14 cellular contexts compared by ENCODE assay signal in genomic region chr17:44397479-44398440, GRCh38. TPM values are rescaled to one million over a fixed set of nuclear protein-coding genes. Genes with fewer than 3 reads are reported as not detected.
"Had no signal": no experiment of that assay in that cellular context is flagged by ENCODE, and none has a peak within 500 bp of the region (broad histone marks: within the 10 kb centered on the region; RNA-seq: fewer than 3 reads in every experiment).

No MANE protein-coding gene starts in this region.

- H3K27me3 Mint-ChIP-seq: activated B cell treated with CpG ODN at 0.5 μM for 24 hours; activated CD4-positive, alpha-beta T cell treated with anti-CD3 and anti-CD28 coated beads, Interleukin-2, amount 10 ng/mL, durations not matched to agents 24 days and 14 days; activated naive CD8-positive, alpha-beta T cell treated with anti-CD3 and anti-CD28 coated beads, Interleukin-2, amount 50 U/mL, for 24 hours had no signal

- H3K4me3 Mint-ChIP-seq: activated B cell treated with CpG ODN at 0.5 μM for 24 hours; activated CD4-positive, alpha-beta T cell treated with anti-CD3 and anti-CD28 coated beads, Interleukin-2, amount 10 ng/mL, durations not matched to agents 24 days and 14 days; activated naive CD8-positive, alpha-beta T cell treated with anti-CD3 and anti-CD28 coated beads, Interleukin-2, amount 50 U/mL, for 24 hours; activated T-cell treated with anti-CD3 and anti-CD28 coated beads, Interleukin-2, amount 50 U/mL, for 4 hours; mesothelial cell of epicardium; T-helper 1 cell treated with Interleukin-12 subunit alpha and Interleukin-12 subunit beta and Interleukin-4 antibody, amounts not matched to agents 30 μg/mL and 1 μg/mL, for 36 hours had no signal

- H3K9me3 Mint-ChIP-seq: activated B cell treated with CpG ODN at 0.5 μM for 24 hours; activated CD4-positive, alpha-beta T cell treated with anti-CD3 and anti-CD28 coated beads, Interleukin-2, amount 10 ng/mL, durations not matched to agents 24 days and 14 days; activated naive CD8-positive, alpha-beta T cell treated with anti-CD3 and anti-CD28 coated beads, Interleukin-2, amount 50 U/mL, for 24 hours; activated T-cell treated with anti-CD3 and anti-CD28 coated beads, Interleukin-2, amount 50 U/mL, for 4 hours; mesothelial cell of epicardium; T-helper 1 cell treated with Interleukin-12 subunit alpha and Interleukin-12 subunit beta and Interleukin-4 antibody, amounts not matched to agents 30 μg/mL and 1 μg/mL, for 36 hours had no signal

- DNase-seq: activated B cell treated with CpG ODN at 0.5 μM for 24 hours; activated CD4-positive, alpha-beta T cell treated with anti-CD3 and anti-CD28 coated beads, Interleukin-2, amount 10 ng/mL, durations not matched to agents 24 days and 14 days; activated gamma-delta T cell; activated naive CD8-positive, alpha-beta T cell treated with anti-CD3 and anti-CD28 coated beads, Interleukin-2, amount 50 U/mL, for 24 hours; activated T-cell treated with anti-CD3 and anti-CD28 coated beads, Interleukin-2, amount 50 U/mL, for 4 hours; colonic mucosa; kidney; stimulated activated CD4-positive, alpha-beta T cell treated with anti-CD3 and anti-CD28 coated beads, Interleukin-4, amount 100 ng/mL, for 4 hours; thyroid gland had no signal

- H3K27ac Mint-ChIP-seq: activated B cell treated with CpG ODN at 0.5 μM for 24 hours; activated CD4-positive, alpha-beta T cell treated with anti-CD3 and anti-CD28 coated beads, Interleukin-2, amount 10 ng/mL, durations not matched to agents 24 days and 14 days; activated naive CD8-positive, alpha-beta T cell treated with anti-CD3 and anti-CD28 coated beads, Interleukin-2, amount 50 U/mL, for 24 hours; mesothelial cell of epicardium; T-helper 1 cell treated with Interleukin-12 subunit alpha and Interleukin-12 subunit beta and Interleukin-4 antibody, amounts not matched to agents 30 μg/mL and 1 μg/mL, for 36 hours had no signal

- H3K4me1 Mint-ChIP-seq: mesothelial cell of epicardium had no signal

- H3K4me1 ChIP-seq: colonic mucosa had no signal

- H3K27me3 ChIP-seq: colonic mucosa, neutrophil, thyroid gland had no signal

- H3K27ac ChIP-seq: colonic mucosa, neutrophil, skin epidermis, thyroid gland had no signal

- ATAC-seq: activated naive CD8-positive, alpha-beta T cell treated with anti-CD3 and anti-CD28 coated beads, Interleukin-2, amount 50 U/mL, for 24 hours; activated T-cell treated with anti-CD3 and anti-CD28 coated beads, Interleukin-2, amount 50 U/mL, for 4 hours had no signal

- H3K9me3 ChIP-seq: colonic mucosa, neutrophil, thyroid gland had no signal

- H3K4me3 ChIP-seq: colonic mucosa, skin epidermis, thyroid gland had no signal

RNA-seq across cellular contexts. Expression of gene ITGA2B, which starts 8.3 kb away (rescaled TPM):
- total RNA-seq: activated B cell treated with CpG ODN at 0.5 μM for 24 hours, myocyte had no signal
